10 cellular contexts compared by ENCODE assay signal in genomic region chr17:75365009-75365930, GRCh38. TPM values are rescaled to one million over a fixed set of nuclear protein-coding genes. Genes with fewer than 3 reads are reported as not detected.
DNase-seq lines count a peak whose midpoint lies in the region; ATAC-seq and TF ChIP-seq lines count a peak whose summit lies in the region.
"Had no signal": no experiment of that assay in that cellular context is flagged by ENCODE, and none has a peak within 500 bp of the region (broad histone marks: within the 10 kb centered on the region; RNA-seq: fewer than 3 reads in every experiment).

No MANE protein-coding gene starts in this region.

- H3K4me3 ChIP-seq in upper lobe of right lung (peak overlapping the region; percentile 1), left ventricle myocardium inferior (no peak overlapping the region)

- intact Hi-C loops in upper lobe of right lung (cut with DNase I) = no loop called here
- intact Hi-C loops in left ventricle myocardium inferior (cut with micrococcal nuclease) = no loop called here

- H3K36me3 ChIP-seq in upper lobe of right lung = no peaks in the 10 kb centered on the region
- H3K36me3 ChIP-seq in left ventricle myocardium inferior = no peaks in the 10 kb centered on the region

- no peak overlapping the region for H3K27ac ChIP-seq in upper lobe of right lung
- no peak overlapping the region for H3K27ac ChIP-seq in left ventricle myocardium inferior (replicated peaks)

- H3K4me1 ChIP-seq in upper lobe of right lung (peaks cover 76% of the 10 kb centered on the region), left ventricle myocardium inferior (peaks cover 92% of the 10 kb centered on the region)

- peak overlapping the region; percentile 15 for H3K4me3 Mint-ChIP-seq in activated naive CD4-positive, alpha-beta T cell treated with anti-CD3 and anti-CD28 coated beads, Interleukin-2, amount 50 U/mL, for 24 hours
- H3K4me3 Mint-ChIP-seq in activated naive CD4-positive, alpha-beta T cell treated with anti-CD3 and anti-CD28 coated beads, Interleukin-2, amount 10 ng/mL, durations not matched to agents 7 days and 5 days = no peak overlapping the region
- peak overlapping the region; percentile 13 for H3K4me3 Mint-ChIP-seq in glutamatergic neuron (ENCODE audit: unreplicated experiment)

- peaks cover 96% of the 10 kb centered on the region for H3K4me1 Mint-ChIP-seq in activated naive CD4-positive, alpha-beta T cell treated with anti-CD3 and anti-CD28 coated beads, Interleukin-2, amount 50 U/mL, for 24 hours
- peaks cover 73% of the 10 kb centered on the region for H3K4me1 Mint-ChIP-seq in activated naive CD4-positive, alpha-beta T cell treated with anti-CD3 and anti-CD28 coated beads, Interleukin-2, amount 10 ng/mL, durations not matched to agents 7 days and 5 days
- H3K4me1 Mint-ChIP-seq in glutamatergic neuron (ENCODE audit: low read depth, unreplicated experiment) = peaks cover 29% of the 10 kb centered on the region

- DNase-seq in activated naive CD4-positive, alpha-beta T cell treated with anti-CD3 and anti-CD28 coated beads, Interleukin-2, amount 10 ng/mL, durations not matched to agents 7 days and 5 days = no peak
- peak; percentile 32 for DNase-seq in OCI-M1 (lab: John Stamatoyannopoulos, UW)
- DNase-seq in glutamatergic neuron = peak; percentile 43
- no peak for DNase-seq in upper lobe of right lung
- no peak for DNase-seq in left ventricle myocardium inferior
- no peak for DNase-seq in GDM1 (lab: John Stamatoyannopoulos, UW)
- DNase-seq: effector memory CD4-positive, alpha-beta T cell; T-helper 9 cell had no signal

- H3K27me3 ChIP-seq in upper lobe of right lung (no peaks in the 10 kb centered on the region), left ventricle myocardium inferior (ENCODE audit: low read depth) (no peaks in the 10 kb centered on the region)

- peak overlapping the region; percentile 83 for H3K27ac Mint-ChIP-seq in activated naive CD4-positive, alpha-beta T cell treated with anti-CD3 and anti-CD28 coated beads, Interleukin-2, amount 50 U/mL, for 24 hours
- H3K27ac Mint-ChIP-seq in activated naive CD4-positive, alpha-beta T cell treated with anti-CD3 and anti-CD28 coated beads, Interleukin-2, amount 10 ng/mL, durations not matched to agents 7 days and 5 days = no peak overlapping the region
- peak overlapping the region; percentile 86 for H3K27ac Mint-ChIP-seq in glutamatergic neuron (ENCODE audit: unreplicated experiment)

- no peaks in the 10 kb centered on the region for H3K9me3 ChIP-seq in upper lobe of right lung
- no peaks in the 10 kb centered on the region for H3K9me3 ChIP-seq in left ventricle myocardium inferior (replicated peaks)

- TF ChIP-seq CTCF in glutamatergic neuron (IDR thresholded peaks at IDR 0.05; ENCODE audit: partially characterized antibody, unreplicated experiment) (no peak), upper lobe of right lung (IDR thresholded peaks at IDR 0.05) (no peak), left ventricle myocardium inferior (IDR thresholded peaks at IDR 0.05; ENCODE audit: borderline replicate concordance) (no peak)

- H3K27me3 Mint-ChIP-seq in activated naive CD4-positive, alpha-beta T cell treated with anti-CD3 and anti-CD28 coated beads, Interleukin-2, amount 50 U/mL, for 24 hours = no peaks in the 10 kb centered on the region
- no peaks in the 10 kb centered on the region for H3K27me3 Mint-ChIP-seq in activated naive CD4-positive, alpha-beta T cell treated with anti-CD3 and anti-CD28 coated beads, Interleukin-2, amount 10 ng/mL, durations not matched to agents 7 days and 5 days
- H3K27me3 Mint-ChIP-seq in glutamatergic neuron (ENCODE audit: unreplicated experiment) = peaks cover 2% of the 10 kb centered on the region

- peaks cover 6% of the 10 kb centered on the region for H3K36me3 Mint-ChIP-seq in activated naive CD4-positive, alpha-beta T cell treated with anti-CD3 and anti-CD28 coated beads, Interleukin-2, amount 50 U/mL, for 24 hours
- H3K36me3 Mint-ChIP-seq in activated naive CD4-positive, alpha-beta T cell treated with anti-CD3 and anti-CD28 coated beads, Interleukin-2, amount 10 ng/mL, durations not matched to agents 7 days and 5 days = peaks cover 13% of the 10 kb centered on the region
- no peaks in the 10 kb centered on the region for H3K36me3 Mint-ChIP-seq in glutamatergic neuron (ENCODE audit: unreplicated experiment)

- ATAC-seq in upper lobe of right lung = no peak
- no peak for ATAC-seq in GM18517 (IDR thresholded peaks at IDR 0.05; ENCODE audit: unreplicated experiment)

- CTCF ChIA-PET in activated naive CD4-positive, alpha-beta T cell treated with anti-CD3 and anti-CD28 coated beads, Interleukin-2, amount 10 ng/mL, durations not matched to agents 7 days and 5 days (lab: Charles Lee) = no interaction called here

- no peaks in the 10 kb centered on the region for H3K9me3 Mint-ChIP-seq in activated naive CD4-positive, alpha-beta T cell treated with anti-CD3 and anti-CD28 coated beads, Interleukin-2, amount 50 U/mL, for 24 hours
- no peaks in the 10 kb centered on the region for H3K9me3 Mint-ChIP-seq in activated naive CD4-positive, alpha-beta T cell treated with anti-CD3 and anti-CD28 coated beads, Interleukin-2, amount 10 ng/mL, durations not matched to agents 7 days and 5 days
- no peaks in the 10 kb centered on the region for H3K9me3 Mint-ChIP-seq in glutamatergic neuron (ENCODE audit: unreplicated experiment)

RNA-seq across cellular contexts. Expression of gene GRB2, which starts 40.2 kb away (rescaled TPM):
- total RNA-seq in glutamatergic neuron (ENCODE audit: unreplicated experiment) = 148 TPM
- total RNA-seq in upper lobe of right lung = 139 TPM
- 42.2 TPM for total RNA-seq in left ventricle myocardium inferior

Comparison
In these comparisons a context has a peak if more than half of its experiments do, and no peak if none do; other contexts are left out.
1. DNase-seq: peak in OCI-M1 (single experiment) and glutamatergic neuron (single experiment); none in activated naive CD4-positive, alpha-beta T cell treated with anti-CD3 and anti-CD28 coated beads, Interleukin-2, amount 10 ng/mL, durations not matched to agents 7 days and 5 days (single experiment), upper lobe of right lung (single experiment), left ventricle myocardium inferior (single experiment) and GDM1 (single experiment).